In the genomic region with DNA sequence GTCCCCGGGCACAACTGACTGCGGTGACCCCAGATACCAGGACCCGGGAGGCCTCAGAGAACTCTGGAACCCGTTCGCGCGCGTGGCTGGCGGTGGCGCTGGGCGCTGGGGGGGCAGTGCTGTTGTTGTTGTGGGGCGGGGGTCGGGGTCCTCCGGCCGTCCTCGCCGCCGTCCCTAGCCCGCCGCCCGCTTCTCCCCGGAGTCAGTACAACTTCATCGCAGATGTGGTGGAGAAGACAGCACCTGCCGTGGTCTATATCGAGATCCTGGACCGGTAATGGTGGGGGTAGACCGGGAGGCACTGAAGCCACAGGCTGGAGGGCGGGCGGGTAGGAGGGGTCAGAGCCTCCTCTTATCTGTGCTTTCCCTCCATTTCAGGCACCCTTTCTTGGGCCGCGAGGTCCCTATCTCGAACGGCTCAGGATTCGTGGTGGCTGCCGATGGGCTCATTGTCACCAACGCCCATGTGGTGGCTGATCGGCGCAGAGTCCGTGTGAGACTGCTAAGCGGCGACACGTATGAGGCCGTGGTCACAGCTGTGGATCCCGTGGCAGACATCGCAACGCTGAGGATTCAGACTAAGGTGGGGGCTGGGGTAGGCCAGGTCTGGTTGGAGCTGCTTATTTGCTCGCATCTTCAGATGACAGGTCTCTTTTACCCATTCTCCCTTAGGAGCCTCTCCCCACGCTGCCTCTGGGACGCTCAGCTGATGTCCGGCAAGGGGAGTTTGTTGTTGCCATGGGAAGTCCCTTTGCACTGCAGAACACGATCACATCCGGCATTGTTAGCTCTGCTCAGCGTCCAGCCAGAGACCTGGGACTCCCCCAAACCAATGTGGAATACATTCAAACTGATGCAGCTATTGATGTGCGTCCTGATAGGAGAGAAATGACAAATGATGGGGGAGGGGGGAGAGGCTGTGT, we compare ENCODE assay signal across 8 cellular contexts. TPM values are rescaled to one million over a fixed set of nuclear protein-coding genes. Genes with fewer than 3 reads are reported as not detected.
DNase-seq lines count a peak whose midpoint lies in the region; ATAC-seq and TF ChIP-seq lines count a peak whose summit lies in the region.

No MANE protein-coding gene starts in this region.

- peak overlapping the region; percentile 83 for H3K4me3 ChIP-seq in LNCaP clone FGC (ENCODE audit: low read depth, low read length)

- ATAC-seq in GM21717 (IDR thresholded peaks at IDR 0.05; ENCODE audit: unreplicated experiment): peak; percentile 30

- no peak for TF ChIP-seq CTCF in LNCaP clone FGC (IDR thresholded peaks at IDR 0.05; ENCODE audit: control insufficient read depth, extremely low read depth, insufficient read depth)
- TF ChIP-seq CTCF in type B pancreatic cell (conservative IDR thresholded peaks at IDR 0.05): no peak

- peaks cover 29% of the 10 kb centered on the region for H3K4me1 Mint-ChIP-seq in type B pancreatic cell (ENCODE audit: unreplicated experiment)

- H3K9me3 Mint-ChIP-seq in type B pancreatic cell: no peaks in the 10 kb centered on the region

- H3K27ac Mint-ChIP-seq in type B pancreatic cell: peak overlapping the region; percentile 70

- TF ChIP-seq POLR2A in erythroblast (IDR thresholded peaks at IDR 0.05; ENCODE audit: low read length): peak; percentile 89

- H3K27me3 Mint-ChIP-seq in type B pancreatic cell: no peaks in the 10 kb centered on the region

- DNase-seq in EH (ENCODE audit: low read depth) (peak; percentile 71), LNCaP clone FGC (ENCODE audit: low read depth) (no peak), erythroblast (lab: John Stamatoyannopoulos, UW) (peak; percentile 97 to 99), myocyte (ENCODE audit: low read depth) (peak; percentile 72), type B pancreatic cell (ENCODE audit: extremely low spot score, unreplicated experiment) (no peak), NCI-H774 (lab: John Stamatoyannopoulos, UW) (no peak)
- peak; percentile 82 for DNase-seq in activated CD8-positive, alpha-beta memory T cell treated with anti-CD3 and anti-CD28 coated beads for 24 hours

- H3K4me3 Mint-ChIP-seq in type B pancreatic cell: peak overlapping the region; percentile 98

- H3K36me3 Mint-ChIP-seq in type B pancreatic cell: peaks cover 17% of the 10 kb centered on the region

RNA-seq across cellular contexts. Expression of a gene that starts 0.8 kb away (rescaled TPM):
- total RNA-seq in myocyte (33.8 and 41.9 TPM in 2 replicates), type B pancreatic cell (ENCODE audit: low replicate concordance) (30.7 and 42.7 TPM in 2 replicates)
- polyA plus RNA-seq in myocyte (2012): 51.8 TPM

RNA-seq across cellular contexts. Expression of a gene that starts 1.0 kb away (rescaled TPM):
- total RNA-seq in myocyte: 111 and 125 TPM in 2 replicates
- 117 TPM for polyA plus RNA-seq in myocyte (2012)
- total RNA-seq in type B pancreatic cell (ENCODE audit: low replicate concordance): 111 and 122 TPM in 2 replicates

RNA-seq across cellular contexts. Expression of a gene that starts 4.5 kb away (rescaled TPM):
- total RNA-seq in myocyte (not detected in 2 replicates), type B pancreatic cell (ENCODE audit: low replicate concordance) (1.4 and 3.2 TPM in 2 replicates)
- polyA plus RNA-seq in myocyte (2012): 0.06 TPM

RNA-seq across cellular contexts. Expression of a gene that starts 16.2 kb away (rescaled TPM):
- 0.13 TPM in 1 of 2 replicates, not detected in the other for total RNA-seq in myocyte
- not detected for polyA plus RNA-seq in myocyte (2012)
- total RNA-seq in type B pancreatic cell (ENCODE audit: low replicate concordance): 0.67 and 2.9 TPM in 2 replicates

RNA-seq across cellular contexts. Expression of a gene that starts 23.0 kb away (rescaled TPM):
- total RNA-seq in myocyte (31.3 and 33.9 TPM in 2 replicates), type B pancreatic cell (ENCODE audit: low replicate concordance) (30.1 and 32.8 TPM in 2 replicates)
- 34.1 TPM for polyA plus RNA-seq in myocyte (2012)

Comparison
In these comparisons a context has a peak if more than half of its experiments do, and no peak if none do; other contexts are left out.
1. DNase-seq: peak in EH (single experiment), activated CD8-positive, alpha-beta memory T cell treated with anti-CD3 and anti-CD28 coated beads for 24 hours (single experiment), erythroblast (2 of 2) and myocyte (single experiment); none in LNCaP clone FGC (single experiment), type B pancreatic cell (single experiment) and NCI-H774 (single experiment).